ENCODE assay signal across 1 cellular context in genomic region chr10:110138197-110138812, GRCh38.
TF ChIP-seq lines count a peak whose summit lies in the region.

No MANE protein-coding gene starts in this region.

TF ChIP-seq in H1, 55 proteins besides CTCF, POLR2A, EP300 and RAD21:
- TF ChIP-seq CHD7 (IDR thresholded peaks at IDR 0.05; ENCODE audit: insufficient replicate concordance, low read length) (peak; percentile 23), ATF3 (IDR thresholded peaks at IDR 0.05; ENCODE audit: insufficient read depth, low read depth, low read length) (no peak)
